28 cellular contexts compared by ENCODE assay signal in the genomic region with DNA sequence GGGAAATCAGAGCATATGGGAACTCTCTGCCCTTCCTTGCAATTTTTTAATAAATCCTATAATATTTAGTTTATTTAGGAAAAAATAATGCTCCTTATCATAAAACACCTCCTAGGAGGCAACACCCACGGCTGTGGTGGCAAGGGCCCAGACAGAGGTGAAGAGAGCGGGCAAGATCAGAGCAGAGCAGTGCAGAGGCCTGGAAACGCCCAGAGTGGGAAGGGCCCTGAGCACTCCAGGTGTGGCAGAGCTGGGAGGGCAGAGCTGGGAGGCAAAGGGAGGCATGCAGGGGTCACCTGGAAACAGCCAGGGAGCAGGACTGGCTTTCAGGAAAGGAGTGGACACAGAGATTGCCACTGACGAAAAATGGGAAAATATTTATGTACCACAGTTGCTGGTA. TPM values are rescaled to one million over a fixed set of nuclear protein-coding genes. Genes with fewer than 3 reads are reported as not detected.
DNase-seq lines count a peak whose midpoint lies in the region; ATAC-seq and TF ChIP-seq lines count a peak whose summit lies in the region.
"Had no signal": no experiment of that assay in that cellular context is flagged by ENCODE, and none has a peak within 500 bp of the region (broad histone marks: within the 10 kb centered on the region; RNA-seq: fewer than 3 reads in every experiment).

No MANE protein-coding gene starts in this region.

- TF ChIP-seq CTCF in WTC11 (IDR thresholded peaks at IDR 0.05): no peak

- intact Hi-C loops in activated naive CD4-positive, alpha-beta T cell treated with anti-CD3 and anti-CD28 coated beads for 36 hours (cut with micrococcal nuclease): no loop called here
- intact Hi-C loops in left colon (cut with DNase I, micrococcal nuclease): no loop called here

- peaks cover 41% of the 10 kb centered on the region for H3K4me1 Mint-ChIP-seq in activated naive CD4-positive, alpha-beta T cell treated with anti-CD3 and anti-CD28 coated beads for 36 hours (ENCODE audit: low read depth)
- H3K4me1 Mint-ChIP-seq in WTC11: peaks cover 26% of the 10 kb centered on the region
- H3K4me1 Mint-ChIP-seq in stimulated activated memory B cell treated with anti-CD40 and anti-IgM and Interleukin-4, amounts not matched to agents 10 μg/mL and 1 μg/mL and 100 μg/mL, for 72 hours: peaks cover 47% of the 10 kb centered on the region

- no peak overlapping the region for H3K4me3 Mint-ChIP-seq in activated naive CD4-positive, alpha-beta T cell treated with anti-CD3 and anti-CD28 coated beads for 36 hours
- H3K4me3 Mint-ChIP-seq in WTC11: no peak overlapping the region
- no peak overlapping the region for H3K4me3 Mint-ChIP-seq in stimulated activated memory B cell treated with anti-CD40 and anti-IgM and Interleukin-4, amounts not matched to agents 10 μg/mL and 1 μg/mL and 100 μg/mL, for 72 hours
- H3K4me3 Mint-ChIP-seq: activated B cell treated with CpG ODN at 0.5 μM for 24 hours; activated naive CD8-positive, alpha-beta T cell; activated T-helper 17 cell treated with anti-CD3 and anti-CD28 coated beads, Interleukin-2, amount 50 U/mL, for 72 hours; naive thymus-derived CD8-positive, alpha-beta T cell; stimulated activated naive B cell treated with anti-CD40 and anti-IgM and Interleukin-4, amounts not matched to agents 10 μg/mL and 1 μg/mL and 100 μg/mL, for 72 hours had no signal

- H3K27me3 Mint-ChIP-seq in activated naive CD4-positive, alpha-beta T cell treated with anti-CD3 and anti-CD28 coated beads for 36 hours (ENCODE audit: low read depth): no peaks in the 10 kb centered on the region
- H3K27me3 Mint-ChIP-seq in WTC11 (ENCODE audit: low read depth): no peaks in the 10 kb centered on the region
- no peaks in the 10 kb centered on the region for H3K27me3 Mint-ChIP-seq in stimulated activated memory B cell treated with anti-CD40 and anti-IgM and Interleukin-4, amounts not matched to agents 10 μg/mL and 1 μg/mL and 100 μg/mL, for 72 hours
- H3K27me3 Mint-ChIP-seq: activated B cell treated with CpG ODN at 0.5 μM for 24 hours; activated naive CD8-positive, alpha-beta T cell; activated T-helper 17 cell treated with anti-CD3 and anti-CD28 coated beads, Interleukin-2, amount 50 U/mL, for 72 hours; CD8-positive, alpha-beta memory T cell; naive thymus-derived CD8-positive, alpha-beta T cell; stimulated activated naive B cell treated with anti-CD40 and anti-IgM and Interleukin-4, amounts not matched to agents 10 μg/mL and 1 μg/mL and 100 μg/mL, for 72 hours had no signal

- CTCF ChIA-PET in activated naive CD4-positive, alpha-beta T cell treated with anti-CD3 and anti-CD28 coated beads for 36 hours (lab: Charles Lee): interaction anchor here (0.5 kb wide), 1 partner anchor 34 kb away, joined by 4 read pairs; no protein-coding TSS in a partner anchor
- CTCF ChIA-PET in WTC11 (lab: Charles Lee): no interaction called here

- peak overlapping the region; percentile 69 to 72 for H3K27ac Mint-ChIP-seq in activated naive CD4-positive, alpha-beta T cell treated with anti-CD3 and anti-CD28 coated beads, Interleukin-2, amount 50 U/mL, for 72 hours
- H3K27ac Mint-ChIP-seq in activated naive CD4-positive, alpha-beta T cell treated with anti-CD3 and anti-CD28 coated beads for 36 hours: no peak overlapping the region
- peak overlapping the region; percentile 80; the same call in 1 of the 2 replicates for H3K27ac Mint-ChIP-seq in WTC11
- peak overlapping the region; percentile 33 for H3K27ac Mint-ChIP-seq in stimulated activated memory B cell treated with anti-CD40 and anti-IgM and Interleukin-4, amounts not matched to agents 10 μg/mL and 1 μg/mL and 100 μg/mL, for 72 hours
- H3K27ac Mint-ChIP-seq: activated B cell treated with CpG ODN at 0.5 μM for 24 hours; activated naive CD8-positive, alpha-beta T cell; activated T-helper 17 cell treated with anti-CD3 and anti-CD28 coated beads, Interleukin-2, amount 50 U/mL, for 72 hours; stimulated activated naive B cell treated with anti-CD40 and anti-IgM and Interleukin-4, amounts not matched to agents 10 μg/mL and 1 μg/mL and 100 μg/mL, for 72 hours had no signal

- no peak for ATAC-seq in activated naive CD4-positive, alpha-beta T cell treated with anti-CD3 and anti-CD28 coated beads, Interleukin-2, amount 50 U/mL, for 72 hours
- ATAC-seq in WTC11 (no peak), left colon (peak; percentile 95), GM19395 (IDR thresholded peaks at IDR 0.05; ENCODE audit: unreplicated experiment) (no peak)
- ATAC-seq in stimulated activated memory B cell treated with anti-CD40 and anti-IgM and Interleukin-4, amounts not matched to agents 10 μg/mL and 1 μg/mL and 100 μg/mL, for 72 hours: no peak
- ATAC-seq: A549; activated T-helper 17 cell treated with anti-CD3 and anti-CD28 coated beads, Interleukin-2, amount 50 U/mL, for 72 hours; naive thymus-derived CD8-positive, alpha-beta T cell; stimulated activated naive B cell treated with anti-CD40 and anti-IgM and Interleukin-4, amounts not matched to agents 10 μg/mL and 1 μg/mL and 100 μg/mL, for 72 hours had no signal

- no peaks in the 10 kb centered on the region for H3K9me3 Mint-ChIP-seq in activated naive CD4-positive, alpha-beta T cell treated with anti-CD3 and anti-CD28 coated beads, Interleukin-2, amount 50 U/mL, for 72 hours
- no peaks in the 10 kb centered on the region for H3K9me3 Mint-ChIP-seq in activated naive CD4-positive, alpha-beta T cell treated with anti-CD3 and anti-CD28 coated beads for 36 hours
- H3K9me3 Mint-ChIP-seq in WTC11: no peaks in the 10 kb centered on the region
- H3K9me3 Mint-ChIP-seq in stimulated activated memory B cell treated with anti-CD40 and anti-IgM and Interleukin-4, amounts not matched to agents 10 μg/mL and 1 μg/mL and 100 μg/mL, for 72 hours: no peaks in the 10 kb centered on the region
- H3K9me3 Mint-ChIP-seq: activated B cell treated with CpG ODN at 0.5 μM for 24 hours; activated T-helper 17 cell treated with anti-CD3 and anti-CD28 coated beads, Interleukin-2, amount 50 U/mL, for 72 hours; CD8-positive, alpha-beta memory T cell; naive thymus-derived CD8-positive, alpha-beta T cell; stimulated activated naive B cell treated with anti-CD40 and anti-IgM and Interleukin-4, amounts not matched to agents 10 μg/mL and 1 μg/mL and 100 μg/mL, for 72 hours had no signal

- DNase-seq in activated naive CD4-positive, alpha-beta T cell treated with anti-CD3 and anti-CD28 coated beads, Interleukin-2, amount 50 U/mL, for 72 hours (ENCODE audit: low spot score in 2 of 2): no peak
- no peak for DNase-seq in activated naive CD4-positive, alpha-beta T cell treated with anti-CD3 and anti-CD28 coated beads for 36 hours
- DNase-seq in WTC11 (ENCODE audit: low spot score) (no peak), left colon (peak; percentile 62 to 71), SIG-M5 (lab: John Stamatoyannopoulos, UW) (no peak), inferior parietal cortex (ENCODE audit: extremely low spot score) (no peak)
- DNase-seq: activated B cell treated with CpG ODN at 0.5 μM for 24 hours; activated CD4-positive, alpha-beta T cell treated with anti-CD3 and anti-CD28 coated beads, Interleukin-2, amount 50 U/mL, for 4 hours; AML-193; CD8-positive, alpha-beta memory T cell; DMS 273 treated with DMSO at 0.1 percent for 48 hours; erythroblast; head of caudate nucleus; KBM-7; midbrain; naive thymus-derived CD8-positive, alpha-beta T cell; NCI-H1105 treated with DMSO at 0.1 percent for 48 hours; NCI-H187 treated with DMSO at 0.1 percent for 48 hours; NCI-H2171; NCI-H510A; RPMI8226; stimulated activated naive B cell treated with anti-CD40 and anti-IgM and Interleukin-4, amounts not matched to agents 10 μg/mL and 1 μg/mL and 100 μg/mL, for 72 hours; testis had no signal

- H3K36me3 Mint-ChIP-seq in activated naive CD4-positive, alpha-beta T cell treated with anti-CD3 and anti-CD28 coated beads, Interleukin-2, amount 50 U/mL, for 72 hours: no peaks in the 10 kb centered on the region
- peaks cover 8% of the 10 kb centered on the region for H3K36me3 Mint-ChIP-seq in activated naive CD4-positive, alpha-beta T cell treated with anti-CD3 and anti-CD28 coated beads for 36 hours (ENCODE audit: low read depth)
- H3K36me3 Mint-ChIP-seq in WTC11: no peaks in the 10 kb centered on the region
- peaks cover 26% of the 10 kb centered on the region for H3K36me3 Mint-ChIP-seq in stimulated activated memory B cell treated with anti-CD40 and anti-IgM and Interleukin-4, amounts not matched to agents 10 μg/mL and 1 μg/mL and 100 μg/mL, for 72 hours

- POLR2A ChIA-PET in WTC11 (lab: Charles Lee): no interaction called here

TF ChIP-seq in WTC11, 78 proteins besides CTCF, POLR2A, EP300 and RAD21 (continues in another document):
- TF ChIP-seq, protein P1, sequence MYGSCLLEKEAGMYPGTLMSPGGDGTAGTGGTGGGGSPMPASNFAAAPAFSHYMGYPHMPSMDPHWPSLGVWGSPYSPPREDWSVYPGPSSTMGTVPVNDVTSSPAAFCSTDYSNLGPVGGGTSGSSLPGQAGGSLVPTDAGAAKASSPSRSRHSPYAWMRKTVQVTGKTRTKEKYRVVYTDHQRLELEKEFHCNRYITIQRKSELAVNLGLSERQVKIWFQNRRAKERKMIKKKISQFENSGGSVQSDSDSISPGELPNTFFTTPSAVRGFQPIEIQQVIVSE (CRISPR knock-in tag; IDR thresholded peaks at IDR 0.05; ENCODE audit: borderline replicate concordance): no peak

RNA-seq across cellular contexts. Expression of a gene that starts 17.3 kb away (rescaled TPM):
- total RNA-seq in activated naive CD4-positive, alpha-beta T cell treated with anti-CD3 and anti-CD28 coated beads, Interleukin-2, amount 50 U/mL, for 72 hours: 10 to 100 TPM; 25.3 to 36.0 TPM
- total RNA-seq in activated naive CD4-positive, alpha-beta T cell treated with anti-CD3 and anti-CD28 coated beads for 36 hours: 10 to 100 TPM; 26.4 to 26.7 TPM
- total RNA-seq in WTC11 (2021): 20.8 to 24.2 TPM (median 22.6 TPM) in 3 replicates
- 10 to 100 TPM; 57.5 to 79.8 TPM for total RNA-seq in left colon

RNA-seq across cellular contexts. Expression of a gene that starts 25.8 kb away (rescaled TPM):
- total RNA-seq in activated naive CD4-positive, alpha-beta T cell treated with anti-CD3 and anti-CD28 coated beads, Interleukin-2, amount 50 U/mL, for 72 hours: 10 to 100 TPM; 64.7 to 83.4 TPM
- 10 to 100 TPM; 61.8 to 62.5 TPM for total RNA-seq in activated naive CD4-positive, alpha-beta T cell treated with anti-CD3 and anti-CD28 coated beads for 36 hours
- 40.1 to 46.9 TPM (median 43.2 TPM) in 3 replicates for total RNA-seq in WTC11 (2021)
- 10 to 100 TPM; 64.5 to 88.0 TPM for total RNA-seq in left colon

RNA-seq across cellular contexts. Expression of a gene that starts 49.1 kb away (rescaled TPM):
- 10 to 100 TPM; 12.2 to 16.9 TPM for total RNA-seq in activated naive CD4-positive, alpha-beta T cell treated with anti-CD3 and anti-CD28 coated beads, Interleukin-2, amount 50 U/mL, for 72 hours
- 10 to 100 TPM; 17.2 to 23.4 TPM for total RNA-seq in activated naive CD4-positive, alpha-beta T cell treated with anti-CD3 and anti-CD28 coated beads for 36 hours
- total RNA-seq in WTC11 (2021): 5.7 to 7.5 TPM (median 7.1 TPM) in 3 replicates
- total RNA-seq in left colon: 1 to 10 TPM; 4.4 to 6.3 TPM

Comparison
In these comparisons a context has a peak if more than half of its experiments do, and no peak if none do; other contexts are left out.
1. DNase-seq: peak in left colon (2 of 2); none in activated naive CD4-positive, alpha-beta T cell treated with anti-CD3 and anti-CD28 coated beads, Interleukin-2, amount 50 U/mL, for 72 hours (0 of 2), activated naive CD4-positive, alpha-beta T cell treated with anti-CD3 and anti-CD28 coated beads for 36 hours (single experiment), WTC11 (single experiment), SIG-M5 (single experiment) and inferior parietal cortex (single experiment).